20 cellular contexts compared by ENCODE assay signal in genomic region chr10:50469288-50469687, GRCh38.
DNase-seq lines count a peak whose midpoint lies in the region; ATAC-seq, FAIRE-seq and TF ChIP-seq lines count a peak whose summit lies in the region.
"Had no signal": no experiment of that assay in that cellular context is flagged by ENCODE, and none has a peak within 500 bp of the region (broad histone marks: within the 10 kb centered on the region; RNA-seq: fewer than 3 reads in every experiment).

No MANE protein-coding gene starts in this region.

- H3K4me3 ChIP-seq in AG10803 (ENCODE audit: low read length): no peak overlapping the region
- H3K4me3 ChIP-seq in GM23338: no peak overlapping the region
- H3K4me3 ChIP-seq in astrocyte of the spinal cord (ENCODE audit: low read depth, low read length): no peak overlapping the region
- no peak overlapping the region for H3K4me3 ChIP-seq in kidney (ENCODE audit: low read length in 2 of 2)
- no peak overlapping the region for H3K4me3 ChIP-seq in hepatocyte
- H3K4me3 ChIP-seq: ascending aorta, HAP-1, upper lobe of right lung had no signal

- no peaks in the 10 kb centered on the region for H3K27me3 ChIP-seq in GM23338 (ENCODE audit: insufficient read depth)
- no peaks in the 10 kb centered on the region for H3K27me3 ChIP-seq in hepatocyte
- H3K27me3 ChIP-seq: ascending aorta, BE2C, upper lobe of right lung had no signal

- no peak for FAIRE-seq in kidney (lab: Jason Lieb, UNC)

- no peak overlapping the region for H3K4me3 Mint-ChIP-seq in GM23338
- no peak overlapping the region for H3K4me3 Mint-ChIP-seq in activated CD4-positive, alpha-beta memory T cell treated with anti-CD3 and anti-CD28 coated beads, Interleukin-2, amount 10 ng/mL, durations not matched to agents 7 days and 5 days
- H3K4me3 Mint-ChIP-seq: memory B cell; stimulated activated effector memory CD8-positive, alpha-beta T cell treated with anti-CD3 and anti-CD28 coated beads, Interleukin-12 subunit alpha, Interleukin-12 subunit beta, amount 100 ng/mL, for 72 hours had no signal

- DNase-seq in AG10803 (ENCODE audit: low read depth) (peak; percentile 62), GM23338 (ENCODE audit: low spot score) (no peak), astrocyte of the spinal cord (ENCODE audit: low read depth, low spot score) (peak; percentile 27), kidney (no peak), NCI-H2171 treated with DMSO at 0.1 percent for 48 hours (lab: John Stamatoyannopoulos, UW) (no peak), hepatocyte (ENCODE audit: low spot score) (no peak)
- DNase-seq in activated CD4-positive, alpha-beta memory T cell treated with anti-CD3 and anti-CD28 coated beads, Interleukin-2, amount 10 ng/mL, durations not matched to agents 7 days and 5 days: no peak
- no peak for DNase-seq in activated CD4-positive, alpha-beta T cell treated with anti-CD3 and anti-CD28 coated beads for 4 hours
- DNase-seq: activated gamma-delta T cell; BE2C; DMS53; effector memory CD4-positive, alpha-beta T cell; NCI-H1417 treated with DMSO at 0.1 percent for 48 hours; NCI-H446; upper lobe of right lung had no signal

- H3K9me3 Mint-ChIP-seq in GM23338: no peaks in the 10 kb centered on the region
- H3K9me3 Mint-ChIP-seq in activated CD4-positive, alpha-beta memory T cell treated with anti-CD3 and anti-CD28 coated beads, Interleukin-2, amount 10 ng/mL, durations not matched to agents 7 days and 5 days: no peaks in the 10 kb centered on the region
- H3K9me3 Mint-ChIP-seq: IgD-negative memory B cell; stimulated activated effector memory CD8-positive, alpha-beta T cell treated with anti-CD3 and anti-CD28 coated beads, Interleukin-12 subunit alpha, Interleukin-12 subunit beta, amount 100 ng/mL, for 72 hours had no signal

- H3K36me3 ChIP-seq in GM23338 (ENCODE audit: insufficient read depth): no peaks in the 10 kb centered on the region
- H3K36me3 ChIP-seq in kidney (ENCODE audit: control insufficient read depth in 1 of 2, insufficient read depth in 2 of 2, low read length in 2 of 2): no peaks in the 10 kb centered on the region
- H3K36me3 ChIP-seq in hepatocyte (replicated peaks; ENCODE audit: insufficient read depth, low read depth): no peaks in the 10 kb centered on the region
- H3K36me3 ChIP-seq: ascending aorta, BE2C, HAP-1, upper lobe of right lung had no signal

- H3K27ac Mint-ChIP-seq in GM23338: peak overlapping the region; percentile 98
- no peak overlapping the region for H3K27ac Mint-ChIP-seq in activated CD4-positive, alpha-beta memory T cell treated with anti-CD3 and anti-CD28 coated beads, Interleukin-2, amount 10 ng/mL, durations not matched to agents 7 days and 5 days
- H3K27ac Mint-ChIP-seq: memory B cell; stimulated activated effector memory CD8-positive, alpha-beta T cell treated with anti-CD3 and anti-CD28 coated beads, Interleukin-12 subunit alpha, Interleukin-12 subunit beta, amount 100 ng/mL, for 72 hours had no signal

- H3K27me3 Mint-ChIP-seq in GM23338 (ENCODE audit: insufficient read depth, low read depth, poor library complexity): no peaks in the 10 kb centered on the region
- no peaks in the 10 kb centered on the region for H3K27me3 Mint-ChIP-seq in activated CD4-positive, alpha-beta memory T cell treated with anti-CD3 and anti-CD28 coated beads, Interleukin-2, amount 10 ng/mL, durations not matched to agents 7 days and 5 days
- H3K27me3 Mint-ChIP-seq: IgD-negative memory B cell, memory B cell had no signal

- H4K20me1 ChIP-seq in GM23338 (replicated peaks; ENCODE audit: insufficient read depth) (no peaks in the 10 kb centered on the region), hepatocyte (ENCODE audit: insufficient read depth, poor library complexity, severe bottlenecking) (no peaks in the 10 kb centered on the region)

- H3K27ac ChIP-seq in GM23338 (ENCODE audit: low read depth) (no peak overlapping the region), kidney (ENCODE audit: low read depth in 2 of 2, low read length in 2 of 2) (peak overlapping the region; percentile 10 to 76), hepatocyte (no peak overlapping the region)
- H3K27ac ChIP-seq: ascending aorta, upper lobe of right lung had no signal

- no peaks in the 10 kb centered on the region; the same call in 1 of the 2 replicates for H3K9me2 ChIP-seq in GM23338 (ENCODE audit: insufficient read depth)
- no peaks in the 10 kb centered on the region for H3K9me2 ChIP-seq in hepatocyte (replicated peaks; ENCODE audit: insufficient read depth)

- H2AFZ ChIP-seq in GM23338 (no peak overlapping the region), hepatocyte (no peak overlapping the region)

- H3K36me3 Mint-ChIP-seq in GM23338 (ENCODE audit: low read depth): no peaks in the 10 kb centered on the region
- H3K36me3 Mint-ChIP-seq in activated CD4-positive, alpha-beta memory T cell treated with anti-CD3 and anti-CD28 coated beads, Interleukin-2, amount 10 ng/mL, durations not matched to agents 7 days and 5 days (ENCODE audit: low read depth): no peaks in the 10 kb centered on the region
- H3K36me3 Mint-ChIP-seq: stimulated activated effector memory CD8-positive, alpha-beta T cell treated with anti-CD3 and anti-CD28 coated beads, Interleukin-12 subunit alpha, Interleukin-12 subunit beta, amount 100 ng/mL, for 72 hours had no signal

- no peak overlapping the region for H3K9ac ChIP-seq in kidney (ENCODE audit: low read length in 2 of 2)

- TF ChIP-seq CTCF in AG10803 (conservative IDR thresholded peaks at IDR 0.05; ENCODE audit: low read length): no peak
- TF ChIP-seq CTCF in GM23338 (conservative IDR thresholded peaks at IDR 0.05; ENCODE audit: low read depth in 2 of 2): no peak
- no peak for TF ChIP-seq CTCF in astrocyte of the spinal cord (IDR thresholded peaks at IDR 0.05; ENCODE audit: low read depth, low read length)
- TF ChIP-seq CTCF in kidney (IDR thresholded peaks at IDR 0.05; ENCODE audit: borderline replicate concordance, extremely low read depth, insufficient read depth): no peak
- no peak for TF ChIP-seq CTCF in hepatocyte (IDR thresholded peaks at IDR 0.05; ENCODE audit: poor library complexity)

- WGBS in hepatocyte (ENCODE audit: low lambda C conversion rate, missing lambda C conversion rate): 85% methylated on average over 1 of the region's 1 CpG

- CTCF ChIA-PET in activated CD4-positive, alpha-beta memory T cell treated with anti-CD3 and anti-CD28 coated beads, Interleukin-2, amount 10 ng/mL, durations not matched to agents 7 days and 5 days (lab: Charles Lee): no interaction called here

- H3K4me2 ChIP-seq in GM23338 (no peak overlapping the region), hepatocyte (no peak overlapping the region)

- POLR2A ChIA-PET in activated CD4-positive, alpha-beta memory T cell treated with anti-CD3 and anti-CD28 coated beads, Interleukin-2, amount 10 ng/mL, durations not matched to agents 7 days and 5 days (lab: Charles Lee): no interaction called here

- H3K4me1 ChIP-seq in GM23338 (ENCODE audit: insufficient read depth) (peaks cover 36% of the 10 kb centered on the region), kidney (ENCODE audit: control insufficient read depth in 1 of 2, insufficient read depth in 1 of 2, low read depth in 1 of 2, low read length in 2 of 2) (peaks cover 17 to 32% of the 10 kb centered on the region in 2 donors), hepatocyte (ENCODE audit: insufficient read depth) (peaks cover 25% of the 10 kb centered on the region)
- H3K4me1 ChIP-seq: BE2C, HAP-1 had no signal

- H3K4me1 Mint-ChIP-seq in GM23338: peaks cover 53% of the 10 kb centered on the region
- H3K4me1 Mint-ChIP-seq in activated CD4-positive, alpha-beta memory T cell treated with anti-CD3 and anti-CD28 coated beads, Interleukin-2, amount 10 ng/mL, durations not matched to agents 7 days and 5 days: peaks cover 31% of the 10 kb centered on the region

- intact Hi-C loops in kidney (cut with DNase I): no loop called here

- no peaks in the 10 kb centered on the region for H3F3A ChIP-seq in GM23338 (replicated peaks; ENCODE audit: low read depth)

- no peak for ATAC-seq in GM23338
- ATAC-seq: stimulated activated effector memory CD8-positive, alpha-beta T cell treated with anti-CD3 and anti-CD28 coated beads, Interleukin-12 subunit alpha, Interleukin-12 subunit beta, amount 100 ng/mL, for 72 hours had no signal

- in situ Hi-C loops in astrocyte of the spinal cord (cut with HindIII; ENCODE audit: low sequenced_read_pairs): no loop called here

- H3K79me2 ChIP-seq in GM23338 (replicated peaks; ENCODE audit: insufficient read depth): peaks cover 12% of the 10 kb centered on the region
- H3K79me2 ChIP-seq in hepatocyte: peaks cover 13% of the 10 kb centered on the region

- H3K9me3 ChIP-seq in kidney (ENCODE audit: control insufficient read depth in 1 of 2, low read length in 2 of 2) (no peaks in the 10 kb centered on the region), hepatocyte (ENCODE audit: low read depth) (no peaks in the 10 kb centered on the region)
- H3K9me3 ChIP-seq: ascending aorta, BE2C, HAP-1, upper lobe of right lung had no signal

TF ChIP-seq in GM23338, 12 proteins besides CTCF, POLR2A, EP300 and RAD21 (continues in another document):
- TF ChIP-seq JUNB (IDR thresholded peaks at IDR 0.05; ENCODE audit: unreplicated experiment) (no peak), EZH2phosphoT487 (IDR thresholded peaks at IDR 0.05; ENCODE audit: unreplicated experiment) (no peak), ZNF331 (CRISPR knock-in tag; IDR thresholded peaks at IDR 0.05; ENCODE audit: low read depth) (no peak), REST (IDR thresholded peaks at IDR 0.05; ENCODE audit: unreplicated experiment) (no peak)

Comparison
In these comparisons a context has a peak if more than half of its experiments do, and no peak if none do; other contexts are left out.
1. DNase-seq: peak in AG10803 (single experiment) and astrocyte of the spinal cord (single experiment); none in GM23338 (single experiment), kidney (single experiment), NCI-H2171 treated with DMSO at 0.1 percent for 48 hours (single experiment), activated CD4-positive, alpha-beta memory T cell treated with anti-CD3 and anti-CD28 coated beads, Interleukin-2, amount 10 ng/mL, durations not matched to agents 7 days and 5 days (single experiment), hepatocyte (single experiment) and activated CD4-positive, alpha-beta T cell treated with anti-CD3 and anti-CD28 coated beads for 4 hours (0 of 2).
2. H3K27ac ChIP-seq: peak in kidney (2 of 2); none in GM23338 (single experiment) and hepatocyte (single experiment).